ENCODE assay signal across 12 cellular contexts in genomic region chr22:49951001-49951677, GRCh38. TPM values are rescaled to one million over a fixed set of nuclear protein-coding genes. Genes with fewer than 3 reads are reported as not detected.
DNase-seq lines count a peak whose midpoint lies in the region; ATAC-seq, FAIRE-seq and TF ChIP-seq lines count a peak whose summit lies in the region.
"Had no signal": no experiment of that assay in that cellular context is flagged by ENCODE, and none has a peak within 500 bp of the region (broad histone marks: within the 10 kb centered on the region; RNA-seq: fewer than 3 reads in every experiment).

No MANE protein-coding gene starts in this region.

- H3K36me3 ChIP-seq in liver (ENCODE audit: control insufficient read depth in 4 of 4, insufficient read depth in 3 of 4, low read depth in 1 of 4, low read length in 3 of 4) (no peaks in the 10 kb centered on the region), vagina (no peaks in the 10 kb centered on the region)
- H3K36me3 ChIP-seq: gastroesophageal sphincter had no signal

- H3K4me3 ChIP-seq in liver (ENCODE audit: low read depth in 1 of 3, low read length in 3 of 3) (no peak overlapping the region), vagina (no peak overlapping the region)
- H3K4me3 ChIP-seq: gastroesophageal sphincter had no signal

- ATAC-seq in GM21423 (IDR thresholded peaks at IDR 0.05; ENCODE audit: unreplicated experiment): no peak
- ATAC-seq: gastroesophageal sphincter had no signal

- FAIRE-seq in D721Med (lab: Jason Lieb, UNC): no peak
- FAIRE-seq: TTC549 had no signal

- H3K9me3 ChIP-seq in liver (ENCODE audit: control insufficient read depth in 4 of 4, low read length in 3 of 4) (no peaks in the 10 kb centered on the region), vagina (no peaks in the 10 kb centered on the region)
- H3K9me3 ChIP-seq: gastroesophageal sphincter had no signal

- H3K27me3 ChIP-seq in liver (ENCODE audit: control insufficient read depth in 4 of 4, insufficient read depth in 4 of 4, low read length in 3 of 4) (no peaks in the 10 kb centered on the region), vagina (no peaks in the 10 kb centered on the region)
- H3K27me3 ChIP-seq: gastroesophageal sphincter had no signal

- H3K9ac ChIP-seq in liver (ENCODE audit: low read depth in 1 of 2, low read length in 2 of 2): no peak overlapping the region

- TF ChIP-seq RAD21 in liver (IDR thresholded peaks at IDR 0.05): no peak

- intact Hi-C loops in vagina (cut with DNase I): no loop called here

- H3K4me1 ChIP-seq in liver (ENCODE audit: control insufficient read depth in 4 of 4, insufficient read depth in 4 of 4, low read length in 3 of 4): peaks cover 23 to 62% (median 46%) of the 10 kb centered on the region in 4 donors
- H3K4me1 ChIP-seq in vagina: peaks cover 60% of the 10 kb centered on the region

- DNase-seq in stimulated activated CD8-positive, alpha-beta memory T cell treated with anti-CD3 and anti-CD28 coated beads, Interleukin-12 subunit alpha, Interleukin-12 subunit beta, amount 100 ng/mL, for 4 hours (ENCODE audit: low read depth): peak; percentile 77
- DNase-seq in stimulated activated CD8-positive, alpha-beta memory T cell treated with anti-CD3 and anti-CD28 coated beads, Interleukin-4, amount 100 ng/mL, for 48 hours: no peak
- peak; percentile 72 for DNase-seq in SHP77 treated with DMSO at 0.1 percent for 48 hours (lab: John Stamatoyannopoulos, UW)
- DNase-seq in vagina (ENCODE audit: extremely low spot score in 2 of 2): no peak
- DNase-seq in D721Med (ENCODE audit: insufficient read length, low spot score): no peak
- no peak for DNase-seq in iPS-NIHi11 (ENCODE audit: low spot score)
- DNase-seq: CD4-positive, CD25-positive, alpha-beta regulatory T cell; NCI-H1048 had no signal

- 70% methylated on average over 28 of the region's 28 CpGs for WGBS in liver

- H3K27ac ChIP-seq in liver (ENCODE audit: low read depth in 1 of 2, low read length in 2 of 2): peak overlapping the region in 1 of 2 donors; percentile 17
- H3K27ac ChIP-seq in vagina: peak overlapping the region; percentile 89

- no peak for TF ChIP-seq POLR2A in vagina (IDR thresholded peaks at IDR 0.05)

- TF ChIP-seq CTCF in liver (IDR thresholded peaks at IDR 0.05; ENCODE audit: low read depth, low read length, missing input control) (no peak), vagina (IDR thresholded peaks at IDR 0.05) (no peak), D721Med (IDR thresholded peaks at IDR 0.05; ENCODE audit: insufficient read depth, missing control alignments) (no peak)

TF ChIP-seq in liver, 16 proteins besides CTCF, POLR2A, EP300 and RAD21:
- TF ChIP-seq MAX (IDR thresholded peaks at IDR 0.05) (no peak), NR2F2 (IDR thresholded peaks at IDR 0.05) (no peak), TAF1 (conservative IDR thresholded peaks at IDR 0.05) (no peak), FOXA2 (IDR thresholded peaks at IDR 0.05) (no peak), RXRA (IDR thresholded peaks at IDR 0.05) (peak in 1 of 2 donors; percentile 33), JUND (IDR thresholded peaks at IDR 0.05) (no peak), HNF4A (conservative IDR thresholded peaks at IDR 0.05) (no peak), SP1 (IDR thresholded peaks at IDR 0.05) (peak; percentile 32), EGR1 (IDR thresholded peaks at IDR 0.05; ENCODE audit: low read depth in 2 of 2) (no peak), FOXA1 (IDR thresholded peaks at IDR 0.05) (no peak), GABPA (IDR thresholded peaks at IDR 0.05 in 1 of 2, conservative IDR thresholded peaks at IDR 0.05 in 1 of 2) (no peak)
- TF ChIP-seq, protein P1, sequence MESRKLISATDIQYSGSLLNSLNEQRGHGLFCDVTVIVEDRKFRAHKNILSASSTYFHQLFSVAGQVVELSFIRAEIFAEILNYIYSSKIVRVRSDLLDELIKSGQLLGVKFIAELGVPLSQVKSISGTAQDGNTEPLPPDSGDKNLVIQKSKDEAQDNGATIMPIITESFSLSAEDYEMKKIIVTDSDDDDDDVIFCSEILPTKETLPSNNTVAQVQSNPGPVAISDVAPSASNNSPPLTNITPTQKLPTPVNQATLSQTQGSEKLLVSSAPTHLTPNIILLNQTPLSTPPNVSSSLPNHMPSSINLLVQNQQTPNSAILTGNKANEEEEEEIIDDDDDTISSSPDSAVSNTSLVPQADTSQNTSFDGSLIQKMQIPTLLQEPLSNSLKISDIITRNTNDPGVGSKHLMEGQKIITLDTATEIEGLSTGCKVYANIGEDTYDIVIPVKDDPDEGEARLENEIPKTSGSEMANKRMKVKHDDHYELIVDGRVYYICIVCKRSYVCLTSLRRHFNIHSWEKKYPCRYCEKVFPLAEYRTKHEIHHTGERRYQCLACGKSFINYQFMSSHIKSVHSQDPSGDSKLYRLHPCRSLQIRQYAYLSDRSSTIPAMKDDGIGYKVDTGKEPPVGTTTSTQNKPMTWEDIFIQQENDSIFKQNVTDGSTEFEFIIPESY (IDR thresholded peaks at IDR 0.05): no peak
- TF ChIP-seq, protein P2, sequence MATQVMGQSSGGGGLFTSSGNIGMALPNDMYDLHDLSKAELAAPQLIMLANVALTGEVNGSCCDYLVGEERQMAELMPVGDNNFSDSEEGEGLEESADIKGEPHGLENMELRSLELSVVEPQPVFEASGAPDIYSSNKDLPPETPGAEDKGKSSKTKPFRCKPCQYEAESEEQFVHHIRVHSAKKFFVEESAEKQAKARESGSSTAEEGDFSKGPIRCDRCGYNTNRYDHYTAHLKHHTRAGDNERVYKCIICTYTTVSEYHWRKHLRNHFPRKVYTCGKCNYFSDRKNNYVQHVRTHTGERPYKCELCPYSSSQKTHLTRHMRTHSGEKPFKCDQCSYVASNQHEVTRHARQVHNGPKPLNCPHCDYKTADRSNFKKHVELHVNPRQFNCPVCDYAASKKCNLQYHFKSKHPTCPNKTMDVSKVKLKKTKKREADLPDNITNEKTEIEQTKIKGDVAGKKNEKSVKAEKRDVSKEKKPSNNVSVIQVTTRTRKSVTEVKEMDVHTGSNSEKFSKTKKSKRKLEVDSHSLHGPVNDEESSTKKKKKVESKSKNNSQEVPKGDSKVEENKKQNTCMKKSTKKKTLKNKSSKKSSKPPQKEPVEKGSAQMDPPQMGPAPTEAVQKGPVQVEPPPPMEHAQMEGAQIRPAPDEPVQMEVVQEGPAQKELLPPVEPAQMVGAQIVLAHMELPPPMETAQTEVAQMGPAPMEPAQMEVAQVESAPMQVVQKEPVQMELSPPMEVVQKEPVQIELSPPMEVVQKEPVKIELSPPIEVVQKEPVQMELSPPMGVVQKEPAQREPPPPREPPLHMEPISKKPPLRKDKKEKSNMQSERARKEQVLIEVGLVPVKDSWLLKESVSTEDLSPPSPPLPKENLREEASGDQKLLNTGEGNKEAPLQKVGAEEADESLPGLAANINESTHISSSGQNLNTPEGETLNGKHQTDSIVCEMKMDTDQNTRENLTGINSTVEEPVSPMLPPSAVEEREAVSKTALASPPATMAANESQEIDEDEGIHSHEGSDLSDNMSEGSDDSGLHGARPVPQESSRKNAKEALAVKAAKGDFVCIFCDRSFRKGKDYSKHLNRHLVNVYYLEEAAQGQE (IDR thresholded peaks at IDR 0.05): no peak
TF ChIP-seq in liver: peak in this region for 2.

RNA-seq across cellular contexts. Expression of gene PIM3, which starts 9.4 kb away (rescaled TPM):
- 10 to 100 TPM; 14.5 to 33.8 TPM for total RNA-seq in liver
- 10 to 100 TPM; 22.3 to 44.0 TPM for polyA plus RNA-seq in liver
- 97.2 TPM for total RNA-seq in vagina

RNA-seq across cellular contexts. Expression of gene CRELD2, which starts 32.7 kb away (rescaled TPM):
- total RNA-seq in liver: 10 to 100 TPM; 17.2 to 98.1 TPM
- polyA plus RNA-seq in liver: 10 to 100 TPM; 34.2 to 80.0 TPM
- 34.4 TPM for total RNA-seq in vagina

RNA-seq across cellular contexts. Expression of gene ALG12, which starts 32.9 kb away (rescaled TPM):
- total RNA-seq in liver (10 to 100 TPM; 10.4 to 20.2 TPM), vagina (21.4 TPM)
- 10 to 100 TPM; 12.5 to 15.6 TPM for polyA plus RNA-seq in liver

Comparison
In these comparisons a context has a peak if more than half of its experiments do, and no peak if none do; other contexts are left out.
1. DNase-seq: peak in stimulated activated CD8-positive, alpha-beta memory T cell treated with anti-CD3 and anti-CD28 coated beads, Interleukin-12 subunit alpha, Interleukin-12 subunit beta, amount 100 ng/mL, for 4 hours (single experiment) and SHP77 treated with DMSO at 0.1 percent for 48 hours (single experiment); none in stimulated activated CD8-positive, alpha-beta memory T cell treated with anti-CD3 and anti-CD28 coated beads, Interleukin-4, amount 100 ng/mL, for 48 hours (single experiment), vagina (0 of 2), D721Med (single experiment) and iPS-NIHi11 (single experiment).